Comparison of ENCODE assay signal across 9 cellular contexts in genomic region chr10:132624847-132625839, GRCh38.
A peak's percentile ranks its signal among the peaks of the same experiment; 100 is the strongest.
DNase-seq lines count a peak whose midpoint lies in the region; ATAC-seq and TF ChIP-seq lines count a peak whose summit lies in the region.
"Had no signal": no experiment of that assay in that cellular context is flagged by ENCODE, and none has a peak within 500 bp of the region (broad histone marks: within the 10 kb centered on the region; RNA-seq: fewer than 3 reads in every experiment).

No MANE protein-coding gene starts in this region.

- in situ Hi-C loops in KBM-7 (cut with MboI; ENCODE audit: low pct_unique_long_range_greater_than_20kb, low sequenced_read_pairs), result no loop called here

- H3K36me3 Mint-ChIP-seq in endodermal cell (ENCODE audit: low read depth) (peaks cover 5% of the 10 kb centered on the region), mesothelial cell of epicardium (peaks cover 18% of the 10 kb centered on the region)

- H3K4me1 ChIP-seq in NT2/D1 (ENCODE audit: insufficient read depth, insufficient read length), result peaks cover 5% of the 10 kb centered on the region
- no peaks in the 10 kb centered on the region for H3K4me1 ChIP-seq in endodermal cell (ENCODE audit: control insufficient read depth, insufficient read depth, low read length)
- peaks cover 0 to 56% (median 51%) of the 10 kb centered on the region in 4 donors for H3K4me1 ChIP-seq in tibial artery

- no peaks in the 10 kb centered on the region for H3K27me3 ChIP-seq in NT2/D1 (ENCODE audit: insufficient read depth, insufficient read length)
- no peaks in the 10 kb centered on the region for H3K27me3 ChIP-seq in endodermal cell (ENCODE audit: control insufficient read depth, insufficient read depth, low read length, poor library complexity, severe bottlenecking)
- H3K27me3 ChIP-seq in tibial artery, result no peaks in the 10 kb centered on the region

- peak overlapping the region; percentile 13 for H3K27ac Mint-ChIP-seq in endodermal cell
- H3K27ac Mint-ChIP-seq in mesothelial cell of epicardium, result peak overlapping the region; percentile 81
- H3K27ac Mint-ChIP-seq: activated CD8-positive, alpha-beta memory T cell treated with anti-CD3 and anti-CD28 coated beads, Interleukin-2, amount 10 ng/mL, durations not matched to agents 7 days and 5 days had no signal

- H3K27me3 Mint-ChIP-seq in endodermal cell (ENCODE audit: insufficient read depth) (peaks cover 6% of the 10 kb centered on the region), mesothelial cell of epicardium (ENCODE audit: low read depth) (no peaks in the 10 kb centered on the region)

- H3K27ac ChIP-seq in endodermal cell (ENCODE audit: low read depth, low read length) (no peak overlapping the region), tibial artery (peak overlapping the region; percentile 57 to 59)

- TF ChIP-seq CTCF in endodermal cell (conservative IDR thresholded peaks at IDR 0.05), result no peak
- TF ChIP-seq CTCF in mesothelial cell of epicardium (IDR thresholded peaks at IDR 0.05; ENCODE audit: unreplicated experiment), result no peak
- no peak for TF ChIP-seq CTCF in tibial artery (IDR thresholded peaks at IDR 0.05)

- H3K9me3 ChIP-seq in NT2/D1 (ENCODE audit: insufficient read depth, low read length) (peaks cover 21% of the 10 kb centered on the region), endodermal cell (ENCODE audit: control insufficient read depth, low read length) (peaks cover 19% of the 10 kb centered on the region), tibial artery (peaks cover 0 to 8% (median 2%) of the 10 kb centered on the region in 3 donors)

- no peak overlapping the region for H3K4me3 Mint-ChIP-seq in endodermal cell
- no peak overlapping the region for H3K4me3 Mint-ChIP-seq in mesothelial cell of epicardium
- H3K4me3 Mint-ChIP-seq: activated CD8-positive, alpha-beta memory T cell treated with anti-CD3 and anti-CD28 coated beads, Interleukin-2, amount 10 ng/mL, durations not matched to agents 7 days and 5 days had no signal

- H3K4me1 Mint-ChIP-seq in endodermal cell, result peaks cover 8% of the 10 kb centered on the region
- peaks cover 47% of the 10 kb centered on the region for H3K4me1 Mint-ChIP-seq in mesothelial cell of epicardium

- DNase-seq in NT2/D1 (ENCODE audit: low read depth, low spot score) (peak; percentile 5), endodermal cell (peak; percentile 47), mesothelial cell of epicardium (ENCODE audit: low spot score in 2 of 2, unreplicated experiment in 2 of 2) (no peak), tibial artery (peak in 1 of 2 donors; percentile 71), KBM-7 (no peak), cerebellar nuclear complex (lab: John Stamatoyannopoulos, UW) (no peak)
- DNase-seq: activated CD8-positive, alpha-beta memory T cell treated with anti-CD3 and anti-CD28 coated beads, Interleukin-2, amount 10 ng/mL, durations not matched to agents 7 days and 5 days; effector CD4-positive, alpha-beta T cell had no signal

- 72 to 87% methylated on average over 8 to 16 of the region's 17 CpGs for WGBS in endodermal cell (ENCODE audit: insufficient coverage in 1 of 2, insufficient read length in 1 of 2), 2 experiments

- H3K9ac ChIP-seq in NT2/D1 (ENCODE audit: insufficient read length, low read depth) (peak overlapping the region; percentile 21), endodermal cell (ENCODE audit: extremely low read depth, low read length, poor library complexity, severe bottlenecking) (no peak overlapping the region)

- intact Hi-C loops in tibial artery (cut with DNase I; ENCODE audit: low total_unique reads), result no loop called here

- peaks cover 20% of the 10 kb centered on the region for H3K9me3 Mint-ChIP-seq in endodermal cell
- peaks cover 20% of the 10 kb centered on the region for H3K9me3 Mint-ChIP-seq in mesothelial cell of epicardium

- ATAC-seq in HG02973 (IDR thresholded peaks at IDR 0.05; ENCODE audit: unreplicated experiment), result no peak
- ATAC-seq: activated CD8-positive, alpha-beta memory T cell treated with anti-CD3 and anti-CD28 coated beads, Interleukin-2, amount 10 ng/mL, durations not matched to agents 7 days and 5 days had no signal

- H3K4me3 ChIP-seq in NT2/D1 (ENCODE audit: insufficient read length, low read depth) (no peak overlapping the region), endodermal cell (ENCODE audit: low read length) (no peak overlapping the region), tibial artery (no peak overlapping the region)

- H3K36me3 ChIP-seq in NT2/D1 (ENCODE audit: insufficient read depth, insufficient read length, low read length), result no peaks in the 10 kb centered on the region
- no peaks in the 10 kb centered on the region for H3K36me3 ChIP-seq in endodermal cell (ENCODE audit: control insufficient read depth, insufficient read depth, low read length)
- H3K36me3 ChIP-seq in tibial artery, result peaks cover 0 to 2% (median 0%) of the 10 kb centered on the region in 3 donors

Comparison
In these comparisons a context has a peak if more than half of its experiments do, and no peak if none do; other contexts are left out.
1. DNase-seq: peak in NT2/D1 (single experiment) and endodermal cell (single experiment); none in mesothelial cell of epicardium (0 of 2), KBM-7 (single experiment) and cerebellar nuclear complex (0 of 2).